ENCODE assay signal across 18 cellular contexts in the genomic region with DNA sequence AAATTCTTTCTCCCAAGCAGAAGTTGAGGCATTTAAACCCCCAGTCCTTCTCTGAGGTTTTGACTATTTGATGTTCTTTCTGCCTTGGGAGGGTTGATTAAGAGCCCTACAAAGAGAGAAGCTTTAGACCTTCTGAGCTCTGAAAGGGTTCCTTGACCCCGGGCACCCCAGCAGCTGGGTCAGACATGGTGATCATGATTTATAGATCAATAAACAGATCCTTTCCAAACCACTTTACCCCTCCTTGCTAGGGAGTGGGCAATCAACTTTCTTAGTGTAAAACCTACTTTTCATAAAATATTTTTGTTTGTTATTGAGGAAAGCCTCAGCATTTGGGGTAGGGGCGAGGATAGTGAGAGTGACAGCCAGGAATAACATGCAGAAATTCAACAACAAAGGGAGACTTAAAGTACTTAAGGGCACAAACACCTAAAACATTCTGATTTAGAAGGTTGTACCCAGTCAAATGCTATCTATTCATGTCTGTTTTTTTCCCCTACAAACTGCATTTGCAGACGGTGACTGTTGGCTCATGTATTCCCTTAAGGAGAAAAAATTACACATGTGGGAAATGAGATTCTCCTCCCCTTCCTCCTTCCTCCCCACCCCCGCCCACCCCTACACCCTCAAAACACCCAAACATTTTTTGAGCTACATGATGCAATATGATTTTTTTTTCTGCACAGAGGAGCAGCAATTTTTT.
DNase-seq lines count a peak whose midpoint lies in the region; ATAC-seq and TF ChIP-seq lines count a peak whose summit lies in the region.
"Had no signal": no experiment of that assay in that cellular context is flagged by ENCODE, and none has a peak within 500 bp of the region (broad histone marks: within the 10 kb centered on the region; RNA-seq: fewer than 3 reads in every experiment).

No MANE protein-coding gene starts in this region.

- TF ChIP-seq CTCF in ascending aorta (IDR thresholded peaks at IDR 0.05) = no peak

- H3K27me3 ChIP-seq in ascending aorta (no peaks in the 10 kb centered on the region), trophoblast cell (ENCODE audit: insufficient read depth, low read length) (no peaks in the 10 kb centered on the region)
- H3K27me3 ChIP-seq: cardiac muscle cell, right lobe of liver had no signal

- H3K9ac ChIP-seq in trophoblast cell (ENCODE audit: low read length) = no peak overlapping the region

- H3K79me1 ChIP-seq in trophoblast cell (ENCODE audit: low read length) = no peaks in the 10 kb centered on the region

- H2BK5ac ChIP-seq in trophoblast cell (ENCODE audit: low read depth, low read length, poor library complexity) = no peak overlapping the region

- H3K23ac ChIP-seq in trophoblast cell (ENCODE audit: low read length) = no peak overlapping the region

- H3K4me1 ChIP-seq in ascending aorta (peaks cover 7 to 34% of the 10 kb centered on the region in 2 donors), trophoblast cell (ENCODE audit: control insufficient read depth in 1 of 2, insufficient read depth in 2 of 2, low read length in 2 of 2) (peaks cover 0 to 6% of the 10 kb centered on the region in 2 experiments)
- H3K4me1 ChIP-seq: right lobe of liver had no signal

- H3K18ac ChIP-seq in trophoblast cell (ENCODE audit: low read length) = no peak overlapping the region

- H3K4me3 ChIP-seq in ascending aorta (peak overlapping the region in 1 of 2 donors; percentile 42), trophoblast cell (ENCODE audit: low read depth, low read length) (no peak overlapping the region)
- H3K4me3 ChIP-seq: cardiac muscle cell, right lobe of liver had no signal

- no peak overlapping the region for H4K12ac ChIP-seq in trophoblast cell (ENCODE audit: low read depth, low read length)

- H3K36me3 ChIP-seq in ascending aorta = no peaks in the 10 kb centered on the region
- no peaks in the 10 kb centered on the region for H3K36me3 ChIP-seq in trophoblast cell (ENCODE audit: control insufficient read depth in 1 of 2, insufficient read depth in 2 of 2, low read length in 2 of 2)
- H3K36me3 ChIP-seq: cardiac muscle cell, right lobe of liver had no signal

- H3K27ac ChIP-seq in ascending aorta = peak overlapping the region; percentile 88 to 90
- peak overlapping the region; percentile 12 for H3K27ac ChIP-seq in trophoblast cell (ENCODE audit: low read depth, low read length)
- H3K27ac ChIP-seq: cardiac muscle cell, right lobe of liver had no signal

- H3K4ac ChIP-seq in trophoblast cell (ENCODE audit: low read depth, low read length) = no peak overlapping the region

- no peak overlapping the region for H2BK120ac ChIP-seq in trophoblast cell (ENCODE audit: insufficient read depth, low read length, poor library complexity)

- no peak overlapping the region for H3K4me2 ChIP-seq in trophoblast cell (ENCODE audit: low read length)

- intact Hi-C loops in ascending aorta (cut with DNase I) = loop anchor here (2.0 to 5.0 kb wide), 3 partner anchors 26 to 84 kb away; no protein-coding TSS in a partner anchor

- no peak overlapping the region for H3K14ac ChIP-seq in trophoblast cell (ENCODE audit: low read length)

- no peak overlapping the region for H2AK5ac ChIP-seq in trophoblast cell (ENCODE audit: low read length)

- no peak overlapping the region for H2BK12ac ChIP-seq in trophoblast cell (ENCODE audit: low read length)

- H2AFZ ChIP-seq in trophoblast cell (ENCODE audit: insufficient read depth, low read length, poor library complexity) = no peak overlapping the region

- H3K9me3 ChIP-seq in ascending aorta (no peaks in the 10 kb centered on the region), trophoblast cell (ENCODE audit: insufficient read depth, low read depth, low read length) (no peaks in the 10 kb centered on the region)
- H3K9me3 ChIP-seq: right lobe of liver had no signal

- DNase-seq in GM03348 (ENCODE audit: low spot score) (peak; percentile 61), ascending aorta (ENCODE audit: low spot score in 2 of 2) (peak in 1 of 2 donors; percentile 73), fibroblast of the conjunctiva (ENCODE audit: low read depth) (peak; percentile 36), trophoblast cell (no peak), NCI-H2196 treated with DMSO at 0.1 percent for 48 hours (lab: John Stamatoyannopoulos, UW; ENCODE audit: unreplicated experiment) (no peak), GM19240 (ENCODE audit: insufficient read length, low spot score) (no peak)
- DNase-seq: activated CD4-positive, alpha-beta T cell treated with anti-CD3 and anti-CD28 coated beads, Interleukin-2, amount 50 U/mL, for 1 hour; activated naive CD4-positive, alpha-beta T cell treated with anti-CD3 and anti-CD28 coated beads, Interleukin-2, amount 50 U/mL, for 16 hours; activated T-cell treated with anti-CD3 and anti-CD28 coated beads for 4 hours; NCI-H1930; NCI-H524; nucleus accumbens; right lobe of liver; stimulated activated CD4-positive, alpha-beta T cell treated with anti-CD3 and anti-CD28 coated beads, Interleukin-2, amount 100 ng/mL, for 48 hours; substantia nigra had no signal

- no CpG with 5 or more reads among the region's 4 CpGs for WGBS in trophoblast cell (ENCODE audit: extremely low coverage, insufficient coverage, insufficient read length)

- H4K8ac ChIP-seq in trophoblast cell (ENCODE audit: low read depth, low read length) = no peak overlapping the region

- H3K79me2 ChIP-seq in trophoblast cell (ENCODE audit: control insufficient read depth, insufficient read depth, low read length, poor library complexity) = no peaks in the 10 kb centered on the region

- no peak for ATAC-seq in HG02623 (IDR thresholded peaks at IDR 0.05; ENCODE audit: unreplicated experiment)
- no peak for ATAC-seq in HG03432 (IDR thresholded peaks at IDR 0.05; ENCODE audit: unreplicated experiment)
- ATAC-seq: right lobe of liver had no signal

- no peak overlapping the region for H4K91ac ChIP-seq in trophoblast cell (ENCODE audit: low read depth, low read length)

Comparison
In these comparisons a context has a peak if more than half of its experiments do, and no peak if none do; other contexts are left out.
1. DNase-seq: peak in GM03348 (single experiment) and fibroblast of the conjunctiva (single experiment); none in trophoblast cell (0 of 2), NCI-H2196 treated with DMSO at 0.1 percent for 48 hours (single experiment) and GM19240 (single experiment).